In the genomic region with DNA sequence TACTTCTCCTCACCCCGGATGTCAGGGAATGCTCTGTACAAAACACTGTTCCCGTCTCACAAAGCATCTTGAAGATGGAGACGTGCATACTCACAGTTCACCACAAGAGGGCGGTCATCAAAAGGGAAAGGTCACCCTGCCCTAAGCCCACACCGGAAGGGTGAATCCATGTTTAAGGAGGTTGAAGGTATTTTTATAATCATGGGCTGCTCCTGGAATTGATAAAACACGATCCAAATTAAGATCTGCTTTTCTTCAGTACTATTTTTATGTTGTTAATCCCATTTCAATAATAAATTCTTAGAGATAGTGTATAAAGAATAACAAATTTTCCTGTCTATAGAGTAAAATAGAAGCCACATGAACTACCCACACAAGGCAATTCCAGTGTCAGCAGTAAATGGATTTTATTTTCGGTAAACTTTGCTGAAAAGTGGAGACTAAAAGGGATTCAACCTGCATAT, we compare ENCODE assay signal across 8 cellular contexts.
DNase-seq lines count a peak whose midpoint lies in the region; ATAC-seq and TF ChIP-seq lines count a peak whose summit lies in the region.

No MANE protein-coding gene starts in this region.

- POLR2A ChIA-PET in activated B cell treated with CpG ODN at 0.5 μM for 24 hours (lab: Charles Lee): no interaction called here

- H3K4me3 ChIP-seq in AG10803 (ENCODE audit: low read length): no peak overlapping the region
- no peak overlapping the region for H3K4me3 ChIP-seq in kidney epithelial cell (ENCODE audit: low read depth, low read length)

- H3K4me3 Mint-ChIP-seq in activated B cell treated with CpG ODN at 0.5 μM for 24 hours: peak overlapping the region; percentile 8

- no peaks in the 10 kb centered on the region for H3K9me3 Mint-ChIP-seq in activated B cell treated with CpG ODN at 0.5 μM for 24 hours

- H3K27ac Mint-ChIP-seq in activated B cell treated with CpG ODN at 0.5 μM for 24 hours: no peak overlapping the region

- DNase-seq in AG10803 (ENCODE audit: low read depth) (peak; percentile 79), NCI-H2227 treated with DMSO at 0.1 percent for 48 hours (lab: John Stamatoyannopoulos, UW) (peak; percentile 84), activated B cell treated with CpG ODN at 0.5 μM for 24 hours (peak; percentile 45), caudate nucleus (lab: John Stamatoyannopoulos, UW) (peak in 53 of 61 donors; percentile 1 to 80 (median 40)), kidney epithelial cell (ENCODE audit: low read depth) (peak; percentile 43)
- DNase-seq in stimulated activated CD4-positive, alpha-beta T cell treated with anti-CD3 and anti-CD28 coated beads, Interleukin-2, amount 100 ng/mL, for 4 hours (ENCODE audit: low read depth): peak; percentile 67

- H3K27ac ChIP-seq in caudate nucleus (ENCODE audit: low read depth, low read length): no peak overlapping the region

- H3K36me3 Mint-ChIP-seq in activated B cell treated with CpG ODN at 0.5 μM for 24 hours (ENCODE audit: low read depth): no peaks in the 10 kb centered on the region

- H3K27me3 Mint-ChIP-seq in activated B cell treated with CpG ODN at 0.5 μM for 24 hours: peaks cover 2% of the 10 kb centered on the region

- peaks cover 3% of the 10 kb centered on the region for H3K4me1 Mint-ChIP-seq in activated B cell treated with CpG ODN at 0.5 μM for 24 hours

- peak; percentile 94 for TF ChIP-seq CTCF in AG10803 (conservative IDR thresholded peaks at IDR 0.05; ENCODE audit: low read length)
- peak; percentile 83 for TF ChIP-seq CTCF in activated B cell treated with CpG ODN at 0.5 μM for 24 hours (IDR thresholded peaks at IDR 0.05)
- TF ChIP-seq CTCF in kidney epithelial cell (IDR thresholded peaks at IDR 0.05; ENCODE audit: insufficient read depth, low read length, poor library complexity, severe bottlenecking): peak; percentile 85

- ATAC-seq in GM18909 (IDR thresholded peaks at IDR 0.05; ENCODE audit: poor library complexity, unreplicated experiment) (peak; percentile 90), HG03159 (IDR thresholded peaks at IDR 0.05; ENCODE audit: unreplicated experiment) (peak; percentile 93), activated B cell treated with CpG ODN at 0.5 μM for 24 hours (ENCODE audit: low read depth) (peak; percentile 93)

- no peaks in the 10 kb centered on the region for H3K27me3 ChIP-seq in kidney epithelial cell (ENCODE audit: control insufficient read depth, insufficient read depth, low read length)

- intact Hi-C loops in activated B cell treated with CpG ODN at 0.5 μM for 24 hours (cut with micrococcal nuclease): loop anchor here (1.0 to 10.0 kb wide), 5 partner anchors 29 to 1303 kb away; partner anchors contain the start of genes E2F3 and SOX4

- CTCF ChIA-PET in activated B cell treated with CpG ODN at 0.5 μM for 24 hours (lab: Charles Lee): interaction anchor here (0.9 to 1.3 kb wide), 4 partner anchors 86 to 241 kb away, joined by 3 to 14 read pairs (median 6); no protein-coding TSS in a partner anchor

- H3K36me3 ChIP-seq in kidney epithelial cell (ENCODE audit: control insufficient read depth, insufficient read depth, low read length): no peaks in the 10 kb centered on the region
